ENCODE assay signal across 8 cellular contexts in the genomic region with DNA sequence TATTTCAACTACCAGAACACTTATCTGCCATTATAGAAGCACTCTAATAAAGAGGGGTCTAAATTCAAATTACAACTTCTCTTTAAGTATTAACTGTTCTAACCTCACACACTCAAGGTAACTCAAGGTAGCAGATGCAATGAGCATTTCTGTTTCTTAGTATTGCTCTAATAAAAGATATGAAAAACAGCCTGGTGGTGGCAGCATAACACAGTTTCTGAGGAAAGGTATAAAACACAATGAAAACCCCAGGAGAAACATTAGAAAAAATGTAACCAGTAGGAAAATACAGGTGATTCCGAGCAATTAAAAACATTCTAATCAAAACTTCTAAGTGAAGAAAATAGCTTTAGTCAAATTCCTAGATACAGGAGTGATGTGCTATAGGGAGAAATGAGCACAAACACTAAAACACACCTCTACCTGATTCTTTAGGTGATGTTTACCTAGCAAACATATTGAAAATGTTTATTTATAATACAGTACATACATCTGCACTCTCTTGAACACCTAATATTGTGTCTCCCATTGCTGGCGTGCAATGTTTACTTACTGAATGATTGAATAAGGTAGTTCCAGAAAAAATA. TPM values are rescaled to one million over a fixed set of nuclear protein-coding genes. Genes with fewer than 3 reads are reported as not detected.
DNase-seq lines count a peak whose midpoint lies in the region; ATAC-seq and TF ChIP-seq lines count a peak whose summit lies in the region.

No MANE protein-coding gene starts in this region.

- H3K9ac ChIP-seq in fibroblast of lung (ENCODE audit: insufficient read depth, low read length): no peak overlapping the region

- intact Hi-C loops in CD14-positive monocyte (cut with micrococcal nuclease): loop anchor here (5.0 to 10.0 kb wide), 3 partner anchors 446 to 1111 kb away; partner anchors contain the start of genes BRAF (in 2 of the 2) and MRPS33 (in 1 of the 2)

- H3K4me3 ChIP-seq in fibroblast of lung (replicated peaks in 1 of 4; ENCODE audit: control extremely low read depth in 1 of 4, insufficient read depth in 1 of 4, low read depth in 3 of 4, low read length in 4 of 4) (no peak overlapping the region), retinal pigment epithelial cell (ENCODE audit: low read length) (no peak overlapping the region)

- ATAC-seq in GM18519 (IDR thresholded peaks at IDR 0.05; ENCODE audit: low FRiP score, unreplicated experiment): peak; percentile 30

- no peaks in the 10 kb centered on the region for H4K20me1 ChIP-seq in fibroblast of lung (ENCODE audit: control insufficient read depth, extremely low read depth, insufficient read depth, low read length)

- H3K4me2 ChIP-seq in fibroblast of lung (ENCODE audit: extremely low read depth, insufficient read depth, low read length): no peak overlapping the region

- H3K4me3 Mint-ChIP-seq in CD14-positive monocyte: no peak overlapping the region

- peak; percentile 75 for TF ChIP-seq CTCF in CD14-positive monocyte (IDR thresholded peaks at IDR 0.05)
- peak; percentile 42 to 50 for TF ChIP-seq CTCF in fibroblast of lung (conservative IDR thresholded peaks at IDR 0.05 in 1 of 2, IDR thresholded peaks at IDR 0.05 in 1 of 2; ENCODE audit: low read depth in 1 of 2, low read length in 2 of 2)
- peak; percentile 52 for TF ChIP-seq CTCF in retinal pigment epithelial cell (conservative IDR thresholded peaks at IDR 0.05; ENCODE audit: low read depth, low read length)

- H3K27me3 ChIP-seq in fibroblast of lung (ENCODE audit: control insufficient read depth, insufficient read depth, low read length): no peaks in the 10 kb centered on the region

- H3K4me1 Mint-ChIP-seq in CD14-positive monocyte: peaks cover 35% of the 10 kb centered on the region

- H3K4me1 ChIP-seq in fibroblast of lung (ENCODE audit: control insufficient read depth, extremely low read depth, insufficient read depth, low read length): peaks cover 2% of the 10 kb centered on the region

- H3K27me3 Mint-ChIP-seq in CD14-positive monocyte (ENCODE audit: low read depth in 3 of 3): no peaks in the 10 kb centered on the region

- no peak overlapping the region for H3K27ac ChIP-seq in fibroblast of lung (ENCODE audit: insufficient read depth, low read length)

- H3K36me3 Mint-ChIP-seq in CD14-positive monocyte: peaks cover 13 to 33% of the 10 kb centered on the region in 2 donors

- DNase-seq in CD14-positive monocyte (ENCODE audit: low spot score) (no peak), NCI-H2171 treated with DMSO at 0.1 percent for 48 hours (lab: John Stamatoyannopoulos, UW) (peak; percentile 78), fibroblast of lung (ENCODE audit: low read depth in 2 of 2) (peak; percentile 21 to 52), retinal pigment epithelial cell (ENCODE audit: low read depth) (no peak), retina (no peak), islet precursor cell (no peak)
- DNase-seq in activated CD4-positive, alpha-beta T cell treated with anti-CD3 and anti-CD28 coated beads, Interleukin-2, amount 50 U/mL, for 48 hours: peak; percentile 25 to 46

- H3K9me3 ChIP-seq in fibroblast of lung (ENCODE audit: control insufficient read depth, insufficient read depth, low read depth, low read length): no peaks in the 10 kb centered on the region

- H3K79me2 ChIP-seq in fibroblast of lung (ENCODE audit: control insufficient read depth, insufficient read depth, low read length): peaks cover 55% of the 10 kb centered on the region

- H2AFZ ChIP-seq in fibroblast of lung (ENCODE audit: low read length): no peak overlapping the region

- peaks cover 0 to 2% (median 0%) of the 10 kb centered on the region in 7 donors for H3K9me3 Mint-ChIP-seq in CD14-positive monocyte

- H3K36me3 ChIP-seq in fibroblast of lung (ENCODE audit: control insufficient read depth, insufficient read depth, low read length): no peaks in the 10 kb centered on the region

- peak overlapping the region in 4 of 7 donors; percentile 25 to 91 (median 30) for H3K27ac Mint-ChIP-seq in CD14-positive monocyte

RNA-seq across cellular contexts. Expression of gene MKRN1, which starts 3.5 kb away (rescaled TPM):
- polyA plus RNA-seq in CD14-positive monocyte (100 to 1,000 TPM; 127 to 160 TPM), fibroblast of lung (52.6 and 63.5 TPM in 2 replicates)
- total RNA-seq in fibroblast of lung: 74.0 and 81.9 TPM in 2 replicates
- polyA plus RNA-seq in fibroblast of lung (2012): 58.1 and 65.6 TPM in 2 replicates
- polyA minus RNA-seq in fibroblast of lung (ENCODE audit: low replicate concordance): 34.2 and 51.1 TPM in 2 replicates

Comparison
In these comparisons a context has a peak if more than half of its experiments do, and no peak if none do; other contexts are left out.
1. DNase-seq: peak in NCI-H2171 treated with DMSO at 0.1 percent for 48 hours (single experiment), activated CD4-positive, alpha-beta T cell treated with anti-CD3 and anti-CD28 coated beads, Interleukin-2, amount 50 U/mL, for 48 hours (2 of 2) and fibroblast of lung (2 of 2); none in CD14-positive monocyte (single experiment), retinal pigment epithelial cell (single experiment), retina (single experiment) and islet precursor cell (single experiment).
2. Peak in every context shown above with its lines, with median percentiles within 50 percentile points of each other: CTCF ChIP-seq.